Comparison of ENCODE assay signal across 1 cellular context in genomic region chr5:69189162-69190086, GRCh38.
A peak's percentile ranks its signal among the peaks of the same experiment; 100 is the strongest.
TF ChIP-seq lines count a peak whose summit lies in the region.

CENPH (plus strand) TSS chr5:69189583; CDS start chr5:69189635, 52 bp downstream.

TF ChIP-seq in HepG2, 621 proteins besides CTCF, POLR2A, EP300 and RAD21 (continued from another document):
- TF ChIP-seq ZNF280D (CRISPR knock-in tag; IDR thresholded peaks at IDR 0.05): peak; percentile 65; the same call in 1 of the 2 replicates
- peak; percentile 71 for TF ChIP-seq HDAC2 (CRISPR knock-in tag; IDR thresholded peaks at IDR 0.05)
- TF ChIP-seq PAF1 (CRISPR knock-in tag; IDR thresholded peaks at IDR 0.05): no peak
- peak; percentile 32; the same call in 1 of the 2 replicates for TF ChIP-seq HCFC1 (IDR thresholded peaks at IDR 0.05; ENCODE audit: low read depth, low read length)
- peak; percentile 83; the same call in 1 of the 2 replicates for TF ChIP-seq HBP1 (CRISPR knock-in tag; IDR thresholded peaks at IDR 0.05; ENCODE audit: low read depth)
- peak; percentile 69 for TF ChIP-seq POGZ (CRISPR knock-in tag; IDR thresholded peaks at IDR 0.05)
- TF ChIP-seq ZMYM3 (CRISPR knock-in tag; IDR thresholded peaks at IDR 0.05): peak; percentile 62
- TF ChIP-seq ZNF549 (CRISPR knock-in tag; IDR thresholded peaks at IDR 0.05): 0 out of 2 replicates have a peak, but pooled peaks have one; percentile 51
- peak; percentile 65 for TF ChIP-seq ZNF501 (CRISPR knock-in tag; IDR thresholded peaks at IDR 0.05)
- TF ChIP-seq ZNF136 (CRISPR knock-in tag; IDR thresholded peaks at IDR 0.05; ENCODE audit: low read depth): peak; percentile 32; the same call in 1 of the 2 replicates
